ENCODE assay signal across 17 cellular contexts in genomic region chr6:169783971-169784930, GRCh38. TPM values are rescaled to one million over a fixed set of nuclear protein-coding genes. Genes with fewer than 3 reads are reported as not detected.
A peak's percentile ranks its signal among the peaks of the same experiment; 100 is the strongest.
DNase-seq lines count a peak whose midpoint lies in the region; ATAC-seq and TF ChIP-seq lines count a peak whose summit lies in the region.
"Had no signal": no experiment of that assay in that cellular context is flagged by ENCODE, and none has a peak within 500 bp of the region (broad histone marks: within the 10 kb centered on the region; RNA-seq: fewer than 3 reads in every experiment).

No MANE protein-coding gene starts in this region.

- H3K9me3 Mint-ChIP-seq in type B pancreatic cell, result no peaks in the 10 kb centered on the region

- no peaks in the 10 kb centered on the region for H3K4me1 Mint-ChIP-seq in type B pancreatic cell (ENCODE audit: unreplicated experiment)

- DNase-seq in M059J (ENCODE audit: low read depth) (peak; percentile 40), astrocyte of the spinal cord (ENCODE audit: low read depth, low spot score) (peak; percentile 13), left lobe of liver (ENCODE audit: low spot score) (peak; percentile 35), type B pancreatic cell (ENCODE audit: extremely low spot score, unreplicated experiment) (peak; percentile 56), NOMO-1 (lab: John Stamatoyannopoulos, UW; ENCODE audit: unreplicated experiment in 2 of 2) (no peak), pons (ENCODE audit: low spot score) (no peak)
- DNase-seq in activated CD4-positive, alpha-beta T cell treated with anti-CD3 and anti-CD28 coated beads, Interleukin-2, amount 50 U/mL, for 1 hour, result no peak
- DNase-seq: ACHN, AML-193, COR-L47, GOT3, NCI-H1092 treated with DMSO at 0.1 percent for 48 hours, NCI-H2081 treated with DMSO at 0.1 percent for 48 hours, NCI-H524 had no signal

- peaks cover 10% of the 10 kb centered on the region for H3K36me3 Mint-ChIP-seq in type B pancreatic cell

- ATAC-seq in left lobe of liver, result no peak
- ATAC-seq: Panc1, Right ventricle myocardium inferior had no signal

- H3K4me3 Mint-ChIP-seq in type B pancreatic cell, result no peak overlapping the region

- TF ChIP-seq CTCF in astrocyte of the spinal cord (IDR thresholded peaks at IDR 0.05; ENCODE audit: low read depth, low read length) (no peak), type B pancreatic cell (conservative IDR thresholded peaks at IDR 0.05) (no peak)

- H3K4me3 ChIP-seq in astrocyte of the spinal cord (ENCODE audit: low read depth, low read length), result no peak overlapping the region
- H3K4me3 ChIP-seq: MG63 had no signal

- no peak overlapping the region for H3K27ac Mint-ChIP-seq in type B pancreatic cell

- in situ Hi-C loops in astrocyte of the spinal cord (cut with HindIII; ENCODE audit: low sequenced_read_pairs), result no loop called here

- no peaks in the 10 kb centered on the region for H3K27me3 Mint-ChIP-seq in type B pancreatic cell

RNA-seq across cellular contexts. Expression of gene ERMARD, which starts 32.8 kb away (rescaled TPM):
- 9.1 and 9.5 TPM in 2 replicates for total RNA-seq in M059J (2014; rRNA removed; shearing (Covaris generic))
- total RNA-seq in left lobe of liver, result 16.3 TPM
- 18.6 and 32.1 TPM in 2 replicates for total RNA-seq in type B pancreatic cell (ENCODE audit: low replicate concordance)

RNA-seq across cellular contexts. Expression of gene DYNLT2, which starts 32.9 kb away (rescaled TPM):
- total RNA-seq in M059J (2014; rRNA removed; shearing (Covaris generic)), result 0.76 and 1.1 TPM in 2 replicates
- total RNA-seq in left lobe of liver, result 0.60 TPM
- 2.1 and 2.6 TPM in 2 replicates for total RNA-seq in type B pancreatic cell (ENCODE audit: low replicate concordance)

RNA-seq across cellular contexts. Expression of gene PHF10, which starts 60.0 kb away (rescaled TPM):
- total RNA-seq in M059J (2014; rRNA removed; shearing (Covaris generic)), result 24.6 and 32.7 TPM in 2 replicates
- 19.6 TPM for total RNA-seq in left lobe of liver
- 44.5 and 59.9 TPM in 2 replicates for total RNA-seq in type B pancreatic cell (ENCODE audit: low replicate concordance)

Comparison
In these comparisons a context has a peak if more than half of its experiments do, and no peak if none do; other contexts are left out.
1. DNase-seq: peak in M059J (single experiment), astrocyte of the spinal cord (single experiment), left lobe of liver (single experiment) and type B pancreatic cell (single experiment); none in NOMO-1 (0 of 2), pons (single experiment) and activated CD4-positive, alpha-beta T cell treated with anti-CD3 and anti-CD28 coated beads, Interleukin-2, amount 50 U/mL, for 1 hour (single experiment).